ENCODE assay signal across 10 cellular contexts in the genomic region with DNA sequence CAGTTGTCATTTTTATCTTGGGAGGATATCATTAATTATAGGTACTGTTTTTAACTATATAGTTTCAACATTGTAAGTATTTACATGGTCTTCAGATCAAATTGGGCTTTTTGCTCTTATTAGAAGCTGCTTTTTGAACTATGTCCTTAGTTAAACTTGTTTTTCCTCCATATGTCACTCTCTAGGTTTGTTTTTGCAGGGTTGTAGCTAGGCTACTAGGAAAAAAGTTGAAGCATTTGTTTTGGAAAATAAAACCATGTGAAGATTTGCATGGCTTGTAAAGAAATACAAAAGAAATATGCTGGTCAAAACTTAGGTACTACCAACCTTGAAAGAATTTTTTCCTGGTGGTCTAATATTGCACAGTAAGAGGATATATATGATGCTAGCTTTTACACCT. TPM values are rescaled to one million over a fixed set of nuclear protein-coding genes. Genes with fewer than 3 reads are reported as not detected.
A peak's percentile ranks its signal among the peaks of the same experiment; 100 is the strongest.
DNase-seq lines count a peak whose midpoint lies in the region; ATAC-seq, FAIRE-seq and TF ChIP-seq lines count a peak whose summit lies in the region.
"Had no signal": no experiment of that assay in that cellular context is flagged by ENCODE, and none has a peak within 500 bp of the region (broad histone marks: within the 10 kb centered on the region; RNA-seq: fewer than 3 reads in every experiment).

No MANE protein-coding gene starts in this region.

- peaks cover 5% of the 10 kb centered on the region for H4K20me1 ChIP-seq in astrocyte (ENCODE audit: insufficient read depth, low read length)

- TF ChIP-seq CTCF in heart right ventricle (IDR thresholded peaks at IDR 0.05) (no peak), astrocyte (IDR thresholded peaks at IDR 0.05; ENCODE audit: insufficient read depth, low read depth, low read length) (no peak), uterus (IDR thresholded peaks at IDR 0.05) (no peak)

- H3K4me2 ChIP-seq in astrocyte (ENCODE audit: low read length), result peak overlapping the region; percentile 97

- no peaks in the 10 kb centered on the region for H3K9me3 Mint-ChIP-seq in astrocyte (ENCODE audit: unreplicated experiment)

- H3K79me2 ChIP-seq in astrocyte (ENCODE audit: insufficient read depth, low read length), result peaks cover 71% of the 10 kb centered on the region

- H3K4me1 ChIP-seq in heart right ventricle (peaks cover 7 to 43% (median 38%) of the 10 kb centered on the region in 9 donors), astrocyte (ENCODE audit: insufficient read depth, low read length) (peaks cover 8% of the 10 kb centered on the region), mucosa of rectum (ENCODE audit: control insufficient read depth in 2 of 2, insufficient read depth in 2 of 2, low read length in 2 of 2) (peaks cover 5 to 24% of the 10 kb centered on the region in 2 donors), uterus (peaks cover 0 to 11% of the 10 kb centered on the region in 2 donors)

- H3K36me3 ChIP-seq in heart right ventricle (peaks cover 0 to 13% (median 6%) of the 10 kb centered on the region in 9 donors), astrocyte (ENCODE audit: insufficient read depth, low read length) (no peaks in the 10 kb centered on the region), mucosa of rectum (ENCODE audit: control insufficient read depth in 2 of 2, insufficient read depth in 2 of 2, low read length in 2 of 2) (peaks cover 3 to 5% of the 10 kb centered on the region in 2 donors), uterus (no peaks in the 10 kb centered on the region)
- H3K36me3 ChIP-seq: adrenal gland, pancreas had no signal

- H3K27me3 ChIP-seq in heart right ventricle (no peaks in the 10 kb centered on the region), astrocyte (ENCODE audit: insufficient read depth, low read length) (no peaks in the 10 kb centered on the region), mucosa of rectum (ENCODE audit: control insufficient read depth in 2 of 2, insufficient read depth in 2 of 2, low read length in 2 of 2) (no peaks in the 10 kb centered on the region), uterus (no peaks in the 10 kb centered on the region)
- H3K27me3 ChIP-seq: adrenal gland, pancreas had no signal

- H3K9ac ChIP-seq in astrocyte (ENCODE audit: low read length) (peak overlapping the region; percentile 28), mucosa of rectum (ENCODE audit: low read depth in 1 of 2, low read length in 2 of 2) (peak overlapping the region in 1 of 2 donors; percentile 51)

- peaks cover 6% of the 10 kb centered on the region for H3K36me3 Mint-ChIP-seq in astrocyte (ENCODE audit: low read depth, unreplicated experiment)

- TF ChIP-seq POLR2A in uterus (IDR thresholded peaks at IDR 0.05), result no peak

- H3K4me3 Mint-ChIP-seq in astrocyte (ENCODE audit: unreplicated experiment), result peak overlapping the region; percentile 74

- H2AFZ ChIP-seq in astrocyte (ENCODE audit: low read depth, low read length), result no peak overlapping the region

- H3K4me3 ChIP-seq in heart right ventricle (peak overlapping the region in 4 of 10 donors; percentile 82 to 89 (median 86)), astrocyte (ENCODE audit: insufficient read depth, low read depth, low read length) (no peak overlapping the region), mucosa of rectum (ENCODE audit: low read length in 2 of 2) (peak overlapping the region in 1 of 2 donors; percentile 82), uterus (no peak overlapping the region)

- ATAC-seq in heart right ventricle (no peak), left ventricle myocardium superior (no peak), GM19452 (IDR thresholded peaks at IDR 0.05; ENCODE audit: unreplicated experiment) (no peak)
- ATAC-seq: pancreas had no signal

- intact Hi-C loops in heart right ventricle (cut with DNase I) (no loop called here), left ventricle myocardium superior (cut with micrococcal nuclease) (no loop called here), uterus (cut with DNase I; ENCODE audit: low total_unique reads) (no loop called here)

- FAIRE-seq in astrocyte (lab: Jason Lieb, UNC), result no peak

- peak overlapping the region in 6 of 10 donors; percentile 8 to 99 (median 98) for H3K27ac ChIP-seq in heart right ventricle
- no peak overlapping the region for H3K27ac ChIP-seq in astrocyte (ENCODE audit: low read depth, low read length)
- peak overlapping the region; percentile 29 to 35 for H3K27ac ChIP-seq in mucosa of rectum (ENCODE audit: low read depth in 2 of 2, low read length in 2 of 2)
- peak overlapping the region; percentile 99 to 100 for H3K27ac ChIP-seq in uterus

- H3K4me1 Mint-ChIP-seq in astrocyte (ENCODE audit: low read depth, unreplicated experiment), result peaks cover 10% of the 10 kb centered on the region

- H3K27me3 Mint-ChIP-seq in astrocyte (ENCODE audit: low read depth, unreplicated experiment), result no peaks in the 10 kb centered on the region

- DNase-seq in heart right ventricle, result no peak
- no peak for DNase-seq in left ventricle myocardium superior
- DNase-seq in astrocyte (ENCODE audit: low read depth), result no peak
- DNase-seq in uterus, result no peak
- DNase-seq in NCI-H2081 (lab: John Stamatoyannopoulos, UW), result no peak
- no peak for DNase-seq in cerebellum (ENCODE audit: low spot score)
- DNase-seq: adrenal gland, pancreas had no signal

- H3K9me3 ChIP-seq in heart right ventricle, result peaks cover 0 to 14% (median 0%) of the 10 kb centered on the region in 11 donors
- H3K9me3 ChIP-seq in astrocyte (ENCODE audit: insufficient read depth, low read depth, low read length), result no peaks in the 10 kb centered on the region
- H3K9me3 ChIP-seq in mucosa of rectum (ENCODE audit: control insufficient read depth in 2 of 2, low read length in 2 of 2), result no peaks in the 10 kb centered on the region
- no peaks in the 10 kb centered on the region for H3K9me3 ChIP-seq in uterus
- H3K9me3 ChIP-seq: pancreas had no signal

- H3K27ac Mint-ChIP-seq in astrocyte (ENCODE audit: unreplicated experiment), result peak overlapping the region; percentile 34

RNA-seq across cellular contexts. Expression of a gene that starts 3.4 kb away (rescaled TPM):
- total RNA-seq in heart right ventricle (10 to 100 TPM; 13.4 to 28.8 (median 19.3) TPM), left ventricle myocardium superior (17.2 TPM), astrocyte (23.2 and 23.8 TPM in 2 replicates), uterus (100 to 1,000 TPM in 1 of 4 donors, 10 to 100 TPM in 3; 24.3 to 112 (median 56.8) TPM), cerebellum (73.3 TPM)
- 10 to 100 TPM in 1 of 2 donors, 1 to 10 TPM in 1; 3.0 to 13.1 TPM for polyA plus RNA-seq in heart right ventricle
